8 cellular contexts compared by ENCODE assay signal in the genomic region with DNA sequence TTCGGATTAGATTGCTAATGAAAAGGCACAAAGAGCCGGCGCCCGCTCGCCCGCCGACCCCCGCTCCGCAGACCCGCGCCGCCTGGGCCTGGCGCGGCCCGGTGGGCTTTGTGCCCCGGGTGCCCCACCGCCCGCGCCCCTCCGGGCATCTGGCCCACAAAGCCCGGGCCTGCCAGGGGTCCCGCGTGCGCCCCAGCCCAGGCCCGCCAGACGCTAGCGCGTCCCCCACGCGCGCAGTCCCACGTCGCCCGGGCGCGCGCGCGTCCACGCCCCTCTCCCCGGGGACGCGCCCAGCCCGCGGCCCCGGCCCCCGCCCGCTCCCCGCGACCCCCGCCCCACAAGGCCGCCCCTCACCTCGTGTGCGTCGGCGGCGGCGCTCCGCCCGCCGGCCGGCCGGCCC. TPM values are rescaled to one million over a fixed set of nuclear protein-coding genes. Genes with fewer than 3 reads are reported as not detected.
A peak's percentile ranks its signal among the peaks of the same experiment; 100 is the strongest.
DNase-seq lines count a peak whose midpoint lies in the region; ATAC-seq and TF ChIP-seq lines count a peak whose summit lies in the region.
"Not testable (repeated sequence)": the region's sequence is repeated elsewhere in the genome, so short reads cannot be mapped to it uniquely, and the experiment has no call there.

No MANE protein-coding gene starts in this region.

- POLR2A ChIA-PET in activated CD8-positive, alpha-beta T cell treated with anti-CD3 and anti-CD28 coated beads, Interleukin-2, amount 10 ng/mL, durations not matched to agents 7 days and 5 days (lab: Charles Lee): not testable (repeated sequence)

- not testable (repeated sequence) for H3K9me3 Mint-ChIP-seq in activated CD8-positive, alpha-beta T cell treated with anti-CD3 and anti-CD28 coated beads, Interleukin-2, amount 10 ng/mL, durations not matched to agents 7 days and 5 days (ENCODE audit: insufficient read depth); stimulated activated naive B cell treated with anti-CD40 and anti-IgM and Interleukin-4, amounts not matched to agents 10 μg/mL and 1 μg/mL and 100 μg/mL, for 72 hours

- H3K27me3 Mint-ChIP-seq in activated CD8-positive, alpha-beta T cell treated with anti-CD3 and anti-CD28 coated beads, Interleukin-2, amount 10 ng/mL, durations not matched to agents 7 days and 5 days (ENCODE audit: low read depth); stimulated activated naive B cell treated with anti-CD40 and anti-IgM and Interleukin-4, amounts not matched to agents 10 μg/mL and 1 μg/mL and 100 μg/mL, for 72 hours: not testable (repeated sequence)

- not testable (repeated sequence) for DNase-seq in activated CD8-positive, alpha-beta T cell treated with anti-CD3 and anti-CD28 coated beads, Interleukin-2, amount 10 ng/mL, durations not matched to agents 7 days and 5 days; stimulated activated naive B cell treated with anti-CD40 and anti-IgM and Interleukin-4, amounts not matched to agents 10 μg/mL and 1 μg/mL and 100 μg/mL, for 72 hours

- H3K9me3 ChIP-seq in gastroesophageal sphincter: not testable (repeated sequence)

- TF ChIP-seq CTCF in gastroesophageal sphincter (IDR thresholded peaks at IDR 0.05): not testable (repeated sequence)

- CTCF ChIA-PET in activated CD8-positive, alpha-beta T cell treated with anti-CD3 and anti-CD28 coated beads, Interleukin-2, amount 10 ng/mL, durations not matched to agents 7 days and 5 days (lab: Charles Lee): not testable (repeated sequence)

- H3K27ac Mint-ChIP-seq in activated CD8-positive, alpha-beta T cell treated with anti-CD3 and anti-CD28 coated beads, Interleukin-2, amount 10 ng/mL, durations not matched to agents 7 days and 5 days; stimulated activated naive B cell treated with anti-CD40 and anti-IgM and Interleukin-4, amounts not matched to agents 10 μg/mL and 1 μg/mL and 100 μg/mL, for 72 hours: not testable (repeated sequence)

- H3K4me3 ChIP-seq in gastroesophageal sphincter: not testable (repeated sequence)

- not testable (repeated sequence) for H3K27me3 ChIP-seq in gastroesophageal sphincter

- not testable (repeated sequence) for H3K36me3 Mint-ChIP-seq in activated CD8-positive, alpha-beta T cell treated with anti-CD3 and anti-CD28 coated beads, Interleukin-2, amount 10 ng/mL, durations not matched to agents 7 days and 5 days (ENCODE audit: low read depth); stimulated activated naive B cell treated with anti-CD40 and anti-IgM and Interleukin-4, amounts not matched to agents 10 μg/mL and 1 μg/mL and 100 μg/mL, for 72 hours

- H3K4me3 Mint-ChIP-seq in activated CD8-positive, alpha-beta T cell treated with anti-CD3 and anti-CD28 coated beads, Interleukin-2, amount 10 ng/mL, durations not matched to agents 7 days and 5 days; stimulated activated naive B cell treated with anti-CD40 and anti-IgM and Interleukin-4, amounts not matched to agents 10 μg/mL and 1 μg/mL and 100 μg/mL, for 72 hours: not testable (repeated sequence)

- no CpG with 5 or more reads among the region's 63 CpGs for WGBS in gastroesophageal sphincter (ENCODE audit: low coverage in 1 of 2), 2 donors

- not testable (repeated sequence) for TF ChIP-seq POLR2A in gastroesophageal sphincter (IDR thresholded peaks at IDR 0.05)

- not testable (repeated sequence) for H3K4me1 ChIP-seq in gastroesophageal sphincter

- ATAC-seq in GM18511 (IDR thresholded peaks at IDR 0.05; ENCODE audit: unreplicated experiment) (peak; percentile 24), GM19397 (IDR thresholded peaks at IDR 0.05; ENCODE audit: unreplicated experiment) (peak; percentile 47), GM21737 (IDR thresholded peaks at IDR 0.05; ENCODE audit: unreplicated experiment) (peak; percentile 32), HG02938 (IDR thresholded peaks at IDR 0.05; ENCODE audit: unreplicated experiment) (peak; percentile 29), HG03354 (IDR thresholded peaks at IDR 0.05; ENCODE audit: poor library complexity, severe bottlenecking, unreplicated experiment) (peak; percentile 44), gastroesophageal sphincter (peak; percentile 40)
- peak; percentile 39 for ATAC-seq in activated CD8-positive, alpha-beta T cell treated with anti-CD3 and anti-CD28 coated beads, Interleukin-2, amount 10 ng/mL, durations not matched to agents 7 days and 5 days
- ATAC-seq in stimulated activated naive B cell treated with anti-CD40 and anti-IgM and Interleukin-4, amounts not matched to agents 10 μg/mL and 1 μg/mL and 100 μg/mL, for 72 hours (replicated peaks): peak; percentile 37 to 52

- H3K27ac ChIP-seq in gastroesophageal sphincter: not testable (repeated sequence)

- not testable (repeated sequence) for TF ChIP-seq EP300 in gastroesophageal sphincter (IDR thresholded peaks at IDR 0.05)

- H3K4me1 Mint-ChIP-seq in activated CD8-positive, alpha-beta T cell treated with anti-CD3 and anti-CD28 coated beads, Interleukin-2, amount 10 ng/mL, durations not matched to agents 7 days and 5 days (ENCODE audit: low read depth); stimulated activated naive B cell treated with anti-CD40 and anti-IgM and Interleukin-4, amounts not matched to agents 10 μg/mL and 1 μg/mL and 100 μg/mL, for 72 hours: not testable (repeated sequence)

- H3K36me3 ChIP-seq in gastroesophageal sphincter: not testable (repeated sequence)

RNA-seq across cellular contexts. Expression of a gene that starts 34.3 kb away (rescaled TPM):
- under 1 TPM; 0.08 to 0.34 TPM for total RNA-seq in activated CD8-positive, alpha-beta T cell treated with anti-CD3 and anti-CD28 coated beads, Interleukin-2, amount 10 ng/mL, durations not matched to agents 7 days and 5 days
- total RNA-seq in gastroesophageal sphincter: under 1 TPM; 0.15 to 0.40 (median 0.25) TPM

RNA-seq across cellular contexts. Expression of a gene that starts 49.8 kb away (rescaled TPM):
- total RNA-seq in activated CD8-positive, alpha-beta T cell treated with anti-CD3 and anti-CD28 coated beads, Interleukin-2, amount 10 ng/mL, durations not matched to agents 7 days and 5 days: 1 to 10 TPM; 1.1 to 2.4 TPM
- 1 to 10 TPM in 1 of 4 donors, under 1 TPM in 2, not detected in 1; 0.15 to 4.4 (median 0.27) TPM for total RNA-seq in gastroesophageal sphincter

RNA-seq across cellular contexts. Expression of a gene that starts 50.5 kb away (rescaled TPM):
- 10 to 100 TPM; 65.3 to 69.6 TPM for total RNA-seq in activated CD8-positive, alpha-beta T cell treated with anti-CD3 and anti-CD28 coated beads, Interleukin-2, amount 10 ng/mL, durations not matched to agents 7 days and 5 days
- 10 to 100 TPM; 40.5 to 94.4 (median 60.0) TPM for total RNA-seq in gastroesophageal sphincter
